1 cellular context compared by ENCODE assay signal in the genomic region with DNA sequence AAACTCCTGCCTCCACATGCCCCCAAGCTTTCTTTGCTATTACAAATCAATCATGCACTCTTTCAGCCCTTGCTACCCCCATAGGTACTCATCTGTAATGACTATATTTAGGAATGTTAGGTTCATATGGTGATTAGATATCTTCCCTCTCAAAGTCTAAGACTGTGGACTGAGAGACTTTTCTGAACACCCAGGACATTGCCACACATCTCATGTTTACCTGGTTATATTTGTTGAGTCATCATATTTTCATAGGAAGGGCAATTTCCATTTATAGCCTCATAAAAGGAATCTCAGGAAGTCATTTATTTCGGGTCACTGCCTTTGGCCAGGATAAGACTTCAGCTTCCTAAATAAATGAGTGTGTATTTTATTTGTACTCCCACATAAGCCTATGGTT.
A peak's percentile ranks its signal among the peaks of the same experiment; 100 is the strongest.
TF ChIP-seq lines count a peak whose summit lies in the region.

No MANE protein-coding gene starts in this region.

TF ChIP-seq in IMR-90, 13 proteins besides CTCF, POLR2A, EP300 and RAD21:
- no peak for TF ChIP-seq FOS (IDR thresholded peaks at IDR 0.05; ENCODE audit: low read depth, low read length)
- TF ChIP-seq NFE2L2 (IDR thresholded peaks at IDR 0.05; ENCODE audit: low read depth, low read length) = no peak
- peak; percentile 97 for TF ChIP-seq MAFK (IDR thresholded peaks at IDR 0.05; ENCODE audit: low read depth, low read length)
- TF ChIP-seq CHD1 (IDR thresholded peaks at IDR 0.05; ENCODE audit: low read depth, low read length) = no peak
- TF ChIP-seq MXI1 (IDR thresholded peaks at IDR 0.05; ENCODE audit: borderline replicate concordance, low read depth, low read length) = no peak
